Comparison of ENCODE assay signal across 12 cellular contexts in the genomic region with DNA sequence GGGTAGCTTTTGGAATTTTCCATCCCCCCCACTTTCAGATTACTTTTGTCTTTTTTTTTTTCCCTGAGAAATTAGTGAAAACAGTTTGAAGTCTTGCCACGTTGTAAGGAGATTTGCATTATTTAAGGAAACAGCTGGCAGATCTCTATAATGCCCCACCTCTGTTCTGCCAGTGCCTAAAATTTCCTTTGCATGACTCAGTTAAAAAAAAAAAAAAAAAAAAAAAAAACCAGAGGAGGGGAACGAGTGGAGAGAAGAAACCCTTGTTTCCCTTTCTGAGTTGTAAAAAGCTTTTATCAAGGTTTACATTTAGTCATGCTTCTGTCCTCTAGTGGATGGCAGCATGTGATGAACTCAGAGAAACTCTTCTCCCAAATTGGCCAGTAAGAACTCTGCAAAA. TPM values are rescaled to one million over a fixed set of nuclear protein-coding genes. Genes with fewer than 3 reads are reported as not detected.
DNase-seq lines count a peak whose midpoint lies in the region; ATAC-seq and FAIRE-seq lines count a peak whose summit lies in the region.
"Had no signal": no experiment of that assay in that cellular context is flagged by ENCODE, and none has a peak within 500 bp of the region (broad histone marks: within the 10 kb centered on the region; RNA-seq: fewer than 3 reads in every experiment).

No MANE protein-coding gene starts in this region.

- peak; percentile 53 for ATAC-seq in activated CD4-positive, alpha-beta T cell treated with anti-CD3 and anti-CD28 coated beads for 36 hours
- peak; percentile 47 to 75 for ATAC-seq in right cardiac atrium
- no peak for ATAC-seq in GM18868 (IDR thresholded peaks at IDR 0.05; ENCODE audit: unreplicated experiment)
- ATAC-seq: K562 had no signal

- intact Hi-C loops in activated CD4-positive, alpha-beta T cell treated with anti-CD3 and anti-CD28 coated beads for 36 hours (cut with DNase I, micrococcal nuclease) = no loop called here
- intact Hi-C loops in right cardiac atrium (cut with DNase I) = no loop called here

- H3K36me3 Mint-ChIP-seq in activated CD4-positive, alpha-beta T cell treated with anti-CD3 and anti-CD28 coated beads for 36 hours (ENCODE audit: low read depth) = no peaks in the 10 kb centered on the region
- H3K36me3 Mint-ChIP-seq in activated CD4-positive, alpha-beta T cell treated with anti-CD3 and anti-CD28 coated beads, Interleukin-2, amount 10 ng/mL, durations not matched to agents 7 days and 5 days (ENCODE audit: low read depth) = no peaks in the 10 kb centered on the region

- peak overlapping the region; percentile 69 for H3K4me3 ChIP-seq in adipocyte (ENCODE audit: low read length)
- H3K4me3 ChIP-seq in right cardiac atrium (ENCODE audit: low read length) = no peak overlapping the region
- H3K4me3 ChIP-seq: K562 had no signal

- H3K27me3 Mint-ChIP-seq in activated CD4-positive, alpha-beta T cell treated with anti-CD3 and anti-CD28 coated beads for 36 hours = no peaks in the 10 kb centered on the region
- H3K27me3 Mint-ChIP-seq in activated CD4-positive, alpha-beta T cell treated with anti-CD3 and anti-CD28 coated beads, Interleukin-2, amount 10 ng/mL, durations not matched to agents 7 days and 5 days = no peaks in the 10 kb centered on the region
- H3K27me3 Mint-ChIP-seq: B cell had no signal

- H3K27me3 ChIP-seq in adipocyte (replicated peaks; ENCODE audit: control insufficient read depth, insufficient read depth, low read length) (no peaks in the 10 kb centered on the region), right cardiac atrium (ENCODE audit: control insufficient read depth, insufficient read depth) (no peaks in the 10 kb centered on the region)

- no peaks in the 10 kb centered on the region for H3K36me3 ChIP-seq in adipocyte (ENCODE audit: control insufficient read depth, insufficient read depth, low read length, severe bottlenecking)

- peaks cover 19% of the 10 kb centered on the region for H3K4me1 Mint-ChIP-seq in activated CD4-positive, alpha-beta T cell treated with anti-CD3 and anti-CD28 coated beads for 36 hours
- peaks cover 13% of the 10 kb centered on the region for H3K4me1 Mint-ChIP-seq in activated CD4-positive, alpha-beta T cell treated with anti-CD3 and anti-CD28 coated beads, Interleukin-2, amount 10 ng/mL, durations not matched to agents 7 days and 5 days

- no peak for DNase-seq in activated CD4-positive, alpha-beta T cell treated with anti-CD3 and anti-CD28 coated beads for 36 hours
- no peak for DNase-seq in activated CD4-positive, alpha-beta T cell treated with anti-CD3 and anti-CD28 coated beads, Interleukin-2, amount 10 ng/mL, durations not matched to agents 7 days and 5 days
- DNase-seq in adipocyte (ENCODE audit: low read depth) (peak; percentile 84), right cardiac atrium (no peak), urothelium cell line (ENCODE audit: low spot score) (peak; percentile 27), NCI-H2107 (lab: John Stamatoyannopoulos, UW) (no peak), mucosa of gallbladder (ENCODE audit: low spot score) (no peak)
- DNase-seq: stimulated activated naive CD4-positive, alpha-beta T cell treated with Interleukin-2 at 50 U/mL for 16 hours had no signal

- 1% methylated on average over 2 of the region's 2 CpGs for WGBS in right cardiac atrium

- H3K27ac ChIP-seq in right cardiac atrium (ENCODE audit: low read length) = no peak overlapping the region

- peak overlapping the region; percentile 84 for H3K9ac ChIP-seq in adipocyte (ENCODE audit: low read length)

- no peak overlapping the region for H3K4me3 Mint-ChIP-seq in activated CD4-positive, alpha-beta T cell treated with anti-CD3 and anti-CD28 coated beads for 36 hours
- no peak overlapping the region for H3K4me3 Mint-ChIP-seq in activated CD4-positive, alpha-beta T cell treated with anti-CD3 and anti-CD28 coated beads, Interleukin-2, amount 10 ng/mL, durations not matched to agents 7 days and 5 days
- H3K4me3 Mint-ChIP-seq: B cell had no signal

- peaks cover 38% of the 10 kb centered on the region for H3K4me1 ChIP-seq in adipocyte (ENCODE audit: control insufficient read depth, insufficient read depth, low read length)
- peaks cover 8% of the 10 kb centered on the region for H3K4me1 ChIP-seq in right cardiac atrium (ENCODE audit: control insufficient read depth, insufficient read depth, low read length)

- FAIRE-seq in urothelium cell line (lab: Jason Lieb, UNC) = no peak
- FAIRE-seq: colon, K562 had no signal

- H3K9me3 ChIP-seq in adipocyte (ENCODE audit: control insufficient read depth, low read length) (no peaks in the 10 kb centered on the region), right cardiac atrium (ENCODE audit: control insufficient read depth, low read length) (no peaks in the 10 kb centered on the region)

- POLR2A ChIA-PET in activated CD4-positive, alpha-beta T cell treated with anti-CD3 and anti-CD28 coated beads for 36 hours (lab: Charles Lee) = no interaction called here
- POLR2A ChIA-PET in activated CD4-positive, alpha-beta T cell treated with anti-CD3 and anti-CD28 coated beads, Interleukin-2, amount 10 ng/mL, durations not matched to agents 7 days and 5 days (lab: Charles Lee) = interaction anchor here (0.6 kb wide), 1 partner anchor 92 kb away, joined by 3 read pairs; no protein-coding TSS in a partner anchor

- CTCF ChIA-PET in activated CD4-positive, alpha-beta T cell treated with anti-CD3 and anti-CD28 coated beads for 36 hours (lab: Charles Lee) = interaction anchor here (0.6 to 1.3 kb wide), 3 partner anchors 22 to 178 kb away, joined by 3 to 5 read pairs (median 3); no protein-coding TSS in a partner anchor
- CTCF ChIA-PET in activated CD4-positive, alpha-beta T cell treated with anti-CD3 and anti-CD28 coated beads, Interleukin-2, amount 10 ng/mL, durations not matched to agents 7 days and 5 days (lab: Charles Lee) = interaction anchor here (0.6 to 1.2 kb wide), 6 partner anchors 13 to 593 kb away, joined by 3 to 5 read pairs (median 3); no protein-coding TSS in a partner anchor

- H3K27ac Mint-ChIP-seq in activated CD4-positive, alpha-beta T cell treated with anti-CD3 and anti-CD28 coated beads for 36 hours = no peak overlapping the region
- H3K27ac Mint-ChIP-seq in activated CD4-positive, alpha-beta T cell treated with anti-CD3 and anti-CD28 coated beads, Interleukin-2, amount 10 ng/mL, durations not matched to agents 7 days and 5 days = no peak overlapping the region
- H3K27ac Mint-ChIP-seq: B cell had no signal

- no peaks in the 10 kb centered on the region for H3K9me3 Mint-ChIP-seq in activated CD4-positive, alpha-beta T cell treated with anti-CD3 and anti-CD28 coated beads for 36 hours (ENCODE audit: low read depth)
- H3K9me3 Mint-ChIP-seq in activated CD4-positive, alpha-beta T cell treated with anti-CD3 and anti-CD28 coated beads, Interleukin-2, amount 10 ng/mL, durations not matched to agents 7 days and 5 days = no peaks in the 10 kb centered on the region

RNA-seq across cellular contexts. Expression of gene CARMIL1, which starts 33.5 kb away (rescaled TPM):
- 1 to 10 TPM; 4.5 to 4.9 TPM for total RNA-seq in activated CD4-positive, alpha-beta T cell treated with anti-CD3 and anti-CD28 coated beads for 36 hours
- 1 to 10 TPM; 5.0 to 5.4 TPM for total RNA-seq in activated CD4-positive, alpha-beta T cell treated with anti-CD3 and anti-CD28 coated beads, Interleukin-2, amount 10 ng/mL, durations not matched to agents 7 days and 5 days
- 10 to 100 TPM; 16.8 to 19.8 (median 18.1) TPM for total RNA-seq in right cardiac atrium
- 9.5 TPM for polyA plus RNA-seq in right cardiac atrium
- 38.6 TPM for total RNA-seq in mucosa of gallbladder

Comparison
In these comparisons a context has a peak if more than half of its experiments do, and no peak if none do; other contexts are left out.
1. DNase-seq: peak in adipocyte (single experiment) and urothelium cell line (single experiment); none in activated CD4-positive, alpha-beta T cell treated with anti-CD3 and anti-CD28 coated beads for 36 hours (single experiment), activated CD4-positive, alpha-beta T cell treated with anti-CD3 and anti-CD28 coated beads, Interleukin-2, amount 10 ng/mL, durations not matched to agents 7 days and 5 days (single experiment), right cardiac atrium (0 of 3), NCI-H2107 (single experiment) and mucosa of gallbladder (single experiment).